12 cellular contexts compared by ENCODE assay signal in genomic region chr15:99169769-99170311, GRCh38.
DNase-seq lines count a peak whose midpoint lies in the region; ATAC-seq and TF ChIP-seq lines count a peak whose summit lies in the region.
"Had no signal": no experiment of that assay in that cellular context is flagged by ENCODE, and none has a peak within 500 bp of the region (broad histone marks: within the 10 kb centered on the region; RNA-seq: fewer than 3 reads in every experiment).

No MANE protein-coding gene starts in this region.

- H3K27ac ChIP-seq in dorsolateral prefrontal cortex (peak overlapping the region in 43 of 59 donors; percentile 2 to 83 (median 57)), mesenchymal stem cell (ENCODE audit: low read length, poor library complexity, severe bottlenecking) (peak overlapping the region; percentile 1), thoracic aorta (peak overlapping the region; percentile 93 to 96)
- H3K27ac ChIP-seq: SK-N-MC had no signal

- no peak overlapping the region for H2BK15ac ChIP-seq in mesenchymal stem cell (ENCODE audit: low read depth, poor library complexity, severe bottlenecking)

- H3K9me3 ChIP-seq in mesenchymal stem cell (ENCODE audit: control insufficient read depth, low read length) (no peaks in the 10 kb centered on the region), thoracic aorta (no peaks in the 10 kb centered on the region)

- no peak overlapping the region for H4K8ac ChIP-seq in mesenchymal stem cell (ENCODE audit: low read length)

- no peak overlapping the region for H2AK5ac ChIP-seq in mesenchymal stem cell (ENCODE audit: low read length, severe bottlenecking)

- no peak overlapping the region for H2BK12ac ChIP-seq in mesenchymal stem cell (ENCODE audit: low read length in 2 of 2)

- H3K4ac ChIP-seq in mesenchymal stem cell (ENCODE audit: low read depth in 1 of 2, low read length in 2 of 2): no peak overlapping the region

- peaks cover 6% of the 10 kb centered on the region for H3K79me1 ChIP-seq in mesenchymal stem cell (replicated peaks; ENCODE audit: low read length, poor library complexity, severe bottlenecking)

- H3K4me1 ChIP-seq in mesenchymal stem cell (ENCODE audit: control insufficient read depth, insufficient read depth, low read depth, low read length) (peaks cover 2% of the 10 kb centered on the region), thoracic aorta (ENCODE audit: control insufficient read depth in 1 of 2, low read depth in 2 of 2) (peaks cover 17 to 53% of the 10 kb centered on the region in 2 donors)

- no peak overlapping the region for H3K4me2 ChIP-seq in mesenchymal stem cell (ENCODE audit: low read length, poor library complexity, severe bottlenecking)

- H3K36me3 ChIP-seq in mesenchymal stem cell (ENCODE audit: control insufficient read depth in 1 of 2, insufficient read depth in 2 of 2, low read depth in 1 of 2, low read length in 2 of 2) (peaks cover 60 to 62% of the 10 kb centered on the region in 2 experiments), thoracic aorta (no peaks in the 10 kb centered on the region)

- no peak for TF ChIP-seq CTCF in LNCaP clone FGC (IDR thresholded peaks at IDR 0.05; ENCODE audit: control insufficient read depth, extremely low read depth, insufficient read depth)
- TF ChIP-seq CTCF in dorsolateral prefrontal cortex (IDR thresholded peaks at IDR 0.05 in 54 of 56, conservative IDR thresholded peaks at IDR 0.05 in 2 of 56; ENCODE audit: low read depth in 1 of 56, partially characterized antibody in 56 of 56): no peak
- TF ChIP-seq CTCF in thoracic aorta (IDR thresholded peaks at IDR 0.05): no peak

- DNase-seq in LNCaP clone FGC (ENCODE audit: low read depth): peak; percentile 28
- DNase-seq in dorsolateral prefrontal cortex: no peak
- DNase-seq in mesenchymal stem cell: peak; percentile 73
- no peak for DNase-seq in thoracic aorta (ENCODE audit: low spot score)
- DNase-seq in HEK293T (ENCODE audit: extremely low spot score): no peak
- DNase-seq in activated CD4-positive, alpha-beta T cell treated with anti-CD3 and anti-CD28 coated beads, Interleukin-2, amount 50 U/mL, for 1 hour: no peak
- no peak for DNase-seq in NCI-H1930 (lab: John Stamatoyannopoulos, UW)
- DNase-seq: activated CD4-positive, alpha-beta memory T cell treated with anti-CD3 and anti-CD28 coated beads for 36 hours; Calu3; foreskin melanocyte had no signal

- no peak overlapping the region for H3K18ac ChIP-seq in mesenchymal stem cell (ENCODE audit: low read depth in 1 of 2, low read length in 2 of 2)

- no peak overlapping the region for H4K91ac ChIP-seq in mesenchymal stem cell (ENCODE audit: low read length)

- 85% methylated on average over 9 of the region's 10 CpGs for WGBS in mesenchymal stem cell

- H3K23ac ChIP-seq in mesenchymal stem cell (ENCODE audit: low read length in 2 of 2): no peak overlapping the region

- no peak overlapping the region for H2BK120ac ChIP-seq in mesenchymal stem cell (ENCODE audit: low read depth, low read length)

- intact Hi-C loops in dorsolateral prefrontal cortex (cut with DNase I): loop anchor here in 1 of 2 donors (2.0 kb wide), 1 partner anchor 43 kb away; no protein-coding TSS in a partner anchor

- POLR2A ChIA-PET in HEK293T (lab: Yijun Ruan, JAX): no interaction called here

- CTCF ChIA-PET in HEK293T (lab: Yijun Ruan, JAX): no interaction called here

- H3K27me3 ChIP-seq in dorsolateral prefrontal cortex: no peaks in the 10 kb centered on the region
- H3K27me3 ChIP-seq in mesenchymal stem cell (ENCODE audit: control insufficient read depth in 1 of 2, insufficient read depth in 1 of 2, low read length in 2 of 2): no peaks in the 10 kb centered on the region
- no peaks in the 10 kb centered on the region for H3K27me3 ChIP-seq in thoracic aorta (replicated peaks; ENCODE audit: insufficient read depth)

- H3K9ac ChIP-seq in mesenchymal stem cell (ENCODE audit: low read length): no peak overlapping the region

- no peak overlapping the region for H2AFZ ChIP-seq in mesenchymal stem cell (ENCODE audit: low read depth, low read length)

- H3K14ac ChIP-seq in mesenchymal stem cell (ENCODE audit: low read length in 2 of 2): no peak overlapping the region

- ATAC-seq in thoracic aorta (ENCODE audit: insufficient number of reproducible peaks, low FRiP score, low read depth): peak; percentile 11
- ATAC-seq in HG03196 (IDR thresholded peaks at IDR 0.05; ENCODE audit: unreplicated experiment): no peak

- no peak overlapping the region for H3K4me3 ChIP-seq in LNCaP clone FGC (ENCODE audit: low read depth, low read length)
- no peak overlapping the region for H3K4me3 ChIP-seq in dorsolateral prefrontal cortex
- no peak overlapping the region for H3K4me3 ChIP-seq in mesenchymal stem cell (ENCODE audit: insufficient read depth in 1 of 2, low read depth in 1 of 2, low read length in 2 of 2)
- no peak overlapping the region for H3K4me3 ChIP-seq in thoracic aorta
- H3K4me3 ChIP-seq: SK-N-MC had no signal

- no peak overlapping the region for H2BK5ac ChIP-seq in mesenchymal stem cell (ENCODE audit: low read depth, low read length, poor library complexity, severe bottlenecking)

TF ChIP-seq in HEK293T, 16 proteins besides CTCF, POLR2A, EP300 and RAD21:
- no peak for TF ChIP-seq CTBP1 (IDR thresholded peaks at IDR 0.05; ENCODE audit: borderline replicate concordance)
- TF ChIP-seq NFRKB (IDR thresholded peaks at IDR 0.05): no peak
- TF ChIP-seq TARDBP (IDR thresholded peaks at IDR 0.05): no peak
- no peak for TF ChIP-seq L3MBTL2 (conservative IDR thresholded peaks at IDR 0.05)
- TF ChIP-seq FOXM1 (IDR thresholded peaks at IDR 0.05; ENCODE audit: borderline replicate concordance): no peak
- no peak for TF ChIP-seq ARNT (IDR thresholded peaks at IDR 0.05)
- no peak for TF ChIP-seq ELF4 (IDR thresholded peaks at IDR 0.05)
- no peak for TF ChIP-seq LEF1 (IDR thresholded peaks at IDR 0.05; ENCODE audit: borderline replicate concordance)
- no peak for TF ChIP-seq BHLHE40 (IDR thresholded peaks at IDR 0.05; ENCODE audit: borderline replicate concordance)
- TF ChIP-seq, protein P1, sequence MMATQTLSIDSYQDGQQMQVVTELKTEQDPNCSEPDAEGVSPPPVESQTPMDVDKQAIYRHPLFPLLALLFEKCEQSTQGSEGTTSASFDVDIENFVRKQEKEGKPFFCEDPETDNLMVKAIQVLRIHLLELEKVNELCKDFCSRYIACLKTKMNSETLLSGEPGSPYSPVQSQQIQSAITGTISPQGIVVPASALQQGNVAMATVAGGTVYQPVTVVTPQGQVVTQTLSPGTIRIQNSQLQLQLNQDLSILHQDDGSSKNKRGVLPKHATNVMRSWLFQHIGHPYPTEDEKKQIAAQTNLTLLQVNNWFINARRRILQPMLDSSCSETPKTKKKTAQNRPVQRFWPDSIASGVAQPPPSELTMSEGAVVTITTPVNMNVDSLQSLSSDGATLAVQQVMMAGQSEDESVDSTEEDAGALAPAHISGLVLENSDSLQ (IDR thresholded peaks at IDR 0.05): no peak
- no peak for TF ChIP-seq FOXA1 (IDR thresholded peaks at IDR 0.05)
- TF ChIP-seq FOXK2 (IDR thresholded peaks at IDR 0.05): no peak
- no peak for TF ChIP-seq ZNF384 (IDR thresholded peaks at IDR 0.05)
- no peak for TF ChIP-seq SP1 (IDR thresholded peaks at IDR 0.05)
- TF ChIP-seq HDGF (IDR thresholded peaks at IDR 0.05; ENCODE audit: borderline replicate concordance): no peak
- TF ChIP-seq SUZ12 (IDR thresholded peaks at IDR 0.05): no peak

Comparison
In these comparisons a context has a peak if more than half of its experiments do, and no peak if none do; other contexts are left out.
1. DNase-seq: peak in LNCaP clone FGC (single experiment) and mesenchymal stem cell (single experiment); none in dorsolateral prefrontal cortex (0 of 10), thoracic aorta (single experiment), HEK293T (single experiment), activated CD4-positive, alpha-beta T cell treated with anti-CD3 and anti-CD28 coated beads, Interleukin-2, amount 50 U/mL, for 1 hour (single experiment) and NCI-H1930 (0 of 2).
2. H3K27ac ChIP-seq: peak in every context shown above with its lines; median percentile 94 in thoracic aorta; 57 in dorsolateral prefrontal cortex; 1 in mesenchymal stem cell.